14 cellular contexts compared by ENCODE assay signal in the genomic region with DNA sequence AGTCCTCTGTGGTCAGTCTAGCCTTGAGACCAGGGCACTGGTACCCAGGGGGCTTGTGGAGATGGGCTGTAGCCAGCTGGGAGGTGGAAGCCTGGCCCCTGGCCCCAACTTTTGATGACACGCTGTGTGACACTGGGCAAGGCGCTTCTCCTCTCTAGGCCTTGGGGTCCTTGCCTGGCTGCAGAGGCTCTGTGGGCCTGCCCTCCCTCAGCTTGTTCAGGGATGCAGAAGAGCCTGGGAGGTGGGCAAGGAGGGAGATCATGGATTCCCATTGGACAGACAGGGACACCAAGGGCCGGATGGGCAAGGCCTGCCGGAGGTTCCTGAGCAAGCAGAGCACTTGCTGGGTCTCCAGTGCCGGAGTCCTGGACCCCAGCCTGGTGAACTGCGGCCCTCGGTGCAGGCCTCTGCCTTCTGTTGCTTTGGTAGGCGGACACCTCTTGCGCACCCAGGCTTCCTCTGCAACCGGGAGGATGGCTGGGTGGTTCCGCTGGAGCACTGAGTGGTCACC. TPM values are rescaled to one million over a fixed set of nuclear protein-coding genes. Genes with fewer than 3 reads are reported as not detected.
DNase-seq lines count a peak whose midpoint lies in the region; ATAC-seq and TF ChIP-seq lines count a peak whose summit lies in the region.
"Had no signal": no experiment of that assay in that cellular context is flagged by ENCODE, and none has a peak within 500 bp of the region (broad histone marks: within the 10 kb centered on the region; RNA-seq: fewer than 3 reads in every experiment).

No MANE protein-coding gene starts in this region.

- no peak for ATAC-seq in stimulated activated memory B cell treated with anti-CD40 and anti-IgM and Interleukin-4, amounts not matched to agents 10 μg/mL and 1 μg/mL and 100 μg/mL, for 72 hours
- ATAC-seq in HG02623 (IDR thresholded peaks at IDR 0.05; ENCODE audit: unreplicated experiment), result no peak

- H3K27me3 ChIP-seq in ascending aorta (no peaks in the 10 kb centered on the region), mesenchymal stem cell (ENCODE audit: control insufficient read depth in 1 of 2, insufficient read depth in 1 of 2, low read length in 2 of 2) (no peaks in the 10 kb centered on the region)
- H3K27me3 ChIP-seq: neutrophil had no signal

- H4K8ac ChIP-seq in mesenchymal stem cell (ENCODE audit: low read length), result peak overlapping the region; percentile 77

- peaks cover 0 to 15% of the 10 kb centered on the region in 2 donors for H3K36me3 ChIP-seq in ascending aorta
- H3K36me3 ChIP-seq in mesenchymal stem cell (ENCODE audit: control insufficient read depth in 1 of 2, insufficient read depth in 2 of 2, low read depth in 1 of 2, low read length in 2 of 2), result peaks cover 15 to 16% of the 10 kb centered on the region in 2 experiments

- no peak overlapping the region for H3K4ac ChIP-seq in mesenchymal stem cell (ENCODE audit: low read depth in 1 of 2, low read length in 2 of 2)

- H2BK15ac ChIP-seq in mesenchymal stem cell (ENCODE audit: low read depth, poor library complexity, severe bottlenecking), result peak overlapping the region; percentile 74

- DNase-seq in T-helper 2 cell treated with Interferon-gamma antibody and Interleukin-4, amounts not matched to agents 5 μg/mL and 100 μg/mL, for 36 hours (ENCODE audit: low spot score), result no peak
- DNase-seq in T-helper 2 cell (no peak), ascending aorta (ENCODE audit: low spot score in 2 of 2) (peak in 1 of 2 donors; percentile 64), mesenchymal stem cell (no peak), SHP77 (lab: John Stamatoyannopoulos, UW) (no peak)
- no peak for DNase-seq in stimulated activated CD4-positive, alpha-beta T cell treated with anti-CD3 and anti-CD28 coated beads, Interleukin-2, amount 100 ng/mL, for 24 hours

- H2BK5ac ChIP-seq in mesenchymal stem cell (ENCODE audit: low read depth, low read length, poor library complexity, severe bottlenecking), result no peak overlapping the region

- peak overlapping the region; percentile 63 for H2AFZ ChIP-seq in mesenchymal stem cell (ENCODE audit: low read depth, low read length)

- H3K9ac ChIP-seq in mesenchymal stem cell (ENCODE audit: low read length), result peak overlapping the region; percentile 94

- H3K4me1 ChIP-seq in ascending aorta (peaks cover 10 to 24% of the 10 kb centered on the region in 2 donors), mesenchymal stem cell (ENCODE audit: control insufficient read depth, insufficient read depth, low read depth, low read length) (peaks cover 23% of the 10 kb centered on the region)

- no peaks in the 10 kb centered on the region for H3K9me3 Mint-ChIP-seq in T-helper 2 cell treated with Interferon-gamma antibody and Interleukin-4, amounts not matched to agents 5 μg/mL and 100 μg/mL, for 36 hours
- H3K9me3 Mint-ChIP-seq in stimulated activated memory B cell treated with anti-CD40 and anti-IgM and Interleukin-4, amounts not matched to agents 10 μg/mL and 1 μg/mL and 100 μg/mL, for 72 hours, result no peaks in the 10 kb centered on the region
- H3K9me3 Mint-ChIP-seq: activated naive CD4-positive, alpha-beta T cell treated with anti-CD3 and anti-CD28 coated beads, Interleukin-2, amount 50 U/mL, for 24 hours; effector memory CD8-positive, alpha-beta T cell had no signal

- 91% methylated on average over 11 of the region's 11 CpGs for WGBS in mesenchymal stem cell

- no peak overlapping the region for H3K18ac ChIP-seq in mesenchymal stem cell (ENCODE audit: low read depth in 1 of 2, low read length in 2 of 2)

- peak overlapping the region; percentile 21 for H3K4me3 Mint-ChIP-seq in T-helper 2 cell treated with Interferon-gamma antibody and Interleukin-4, amounts not matched to agents 5 μg/mL and 100 μg/mL, for 36 hours
- H3K4me3 Mint-ChIP-seq in stimulated activated memory B cell treated with anti-CD40 and anti-IgM and Interleukin-4, amounts not matched to agents 10 μg/mL and 1 μg/mL and 100 μg/mL, for 72 hours, result no peak overlapping the region

- no peaks in the 10 kb centered on the region for H3K9me3 ChIP-seq in ascending aorta
- no peaks in the 10 kb centered on the region for H3K9me3 ChIP-seq in mesenchymal stem cell (ENCODE audit: control insufficient read depth, low read length)
- H3K9me3 ChIP-seq: neutrophil had no signal

- peaks cover 2% of the 10 kb centered on the region for H3K36me3 Mint-ChIP-seq in T-helper 2 cell treated with Interferon-gamma antibody and Interleukin-4, amounts not matched to agents 5 μg/mL and 100 μg/mL, for 36 hours (ENCODE audit: low read depth)
- peaks cover 7% of the 10 kb centered on the region for H3K36me3 Mint-ChIP-seq in stimulated activated memory B cell treated with anti-CD40 and anti-IgM and Interleukin-4, amounts not matched to agents 10 μg/mL and 1 μg/mL and 100 μg/mL, for 72 hours
- H3K36me3 Mint-ChIP-seq: activated naive CD4-positive, alpha-beta T cell treated with anti-CD3 and anti-CD28 coated beads, Interleukin-2, amount 50 U/mL, for 24 hours had no signal

- H2AK5ac ChIP-seq in mesenchymal stem cell (ENCODE audit: low read length, severe bottlenecking), result peak overlapping the region; percentile 65

- H3K79me1 ChIP-seq in mesenchymal stem cell (replicated peaks; ENCODE audit: low read length, poor library complexity, severe bottlenecking), result peaks cover 18% of the 10 kb centered on the region

- H3K14ac ChIP-seq in mesenchymal stem cell (ENCODE audit: low read length in 2 of 2), result no peak overlapping the region

- H2BK12ac ChIP-seq in mesenchymal stem cell (ENCODE audit: low read length in 2 of 2), result peak overlapping the region; percentile 0 to 65

- H3K4me2 ChIP-seq in mesenchymal stem cell (ENCODE audit: low read length, poor library complexity, severe bottlenecking), result no peak overlapping the region

- intact Hi-C loops in ascending aorta (cut with DNase I), result loop anchor here (5.0 kb wide), 1 partner anchor 49 kb away; a partner anchor contains a TSS

- H3K4me3 ChIP-seq in ascending aorta (peak overlapping the region in 1 of 2 donors; percentile 91), mesenchymal stem cell (ENCODE audit: insufficient read depth in 1 of 2, low read depth in 1 of 2, low read length in 2 of 2) (no peak overlapping the region)

- TF ChIP-seq CTCF in ascending aorta (IDR thresholded peaks at IDR 0.05), result no peak

- H3K4me1 Mint-ChIP-seq in T-helper 2 cell treated with Interferon-gamma antibody and Interleukin-4, amounts not matched to agents 5 μg/mL and 100 μg/mL, for 36 hours (ENCODE audit: low read depth), result peaks cover 7% of the 10 kb centered on the region
- peaks cover 33% of the 10 kb centered on the region for H3K4me1 Mint-ChIP-seq in stimulated activated memory B cell treated with anti-CD40 and anti-IgM and Interleukin-4, amounts not matched to agents 10 μg/mL and 1 μg/mL and 100 μg/mL, for 72 hours

- H3K27ac ChIP-seq in ascending aorta, result peak overlapping the region; percentile 89 to 96
- no peak overlapping the region for H3K27ac ChIP-seq in mesenchymal stem cell (ENCODE audit: low read length, poor library complexity, severe bottlenecking)

- no peaks in the 10 kb centered on the region for H3K27me3 Mint-ChIP-seq in T-helper 2 cell treated with Interferon-gamma antibody and Interleukin-4, amounts not matched to agents 5 μg/mL and 100 μg/mL, for 36 hours (ENCODE audit: low read depth)
- H3K27me3 Mint-ChIP-seq in stimulated activated memory B cell treated with anti-CD40 and anti-IgM and Interleukin-4, amounts not matched to agents 10 μg/mL and 1 μg/mL and 100 μg/mL, for 72 hours, result no peaks in the 10 kb centered on the region
- H3K27me3 Mint-ChIP-seq: activated naive CD4-positive, alpha-beta T cell treated with anti-CD3 and anti-CD28 coated beads, Interleukin-2, amount 50 U/mL, for 24 hours; effector memory CD8-positive, alpha-beta T cell had no signal

- H4K91ac ChIP-seq in mesenchymal stem cell (ENCODE audit: low read length), result peak overlapping the region; percentile 78

- peak overlapping the region; percentile 36 for H3K27ac Mint-ChIP-seq in T-helper 2 cell treated with Interferon-gamma antibody and Interleukin-4, amounts not matched to agents 5 μg/mL and 100 μg/mL, for 36 hours
- H3K27ac Mint-ChIP-seq in stimulated activated memory B cell treated with anti-CD40 and anti-IgM and Interleukin-4, amounts not matched to agents 10 μg/mL and 1 μg/mL and 100 μg/mL, for 72 hours, result peak overlapping the region; percentile 44

- no peak overlapping the region for H2BK120ac ChIP-seq in mesenchymal stem cell (ENCODE audit: low read depth, low read length)

- no peak overlapping the region for H3K23ac ChIP-seq in mesenchymal stem cell (ENCODE audit: low read length in 2 of 2)

RNA-seq across cellular contexts. Expression of a gene that starts 1.3 kb away (rescaled TPM):
- 115 TPM for total RNA-seq in ascending aorta
- polyA plus RNA-seq in mesenchymal stem cell (2013, experiment 1 of 2), result 16.6 TPM
- polyA plus RNA-seq in mesenchymal stem cell (2013, experiment 2 of 2), result 15.1 TPM

RNA-seq across cellular contexts. Expression of a gene that starts 6.2 kb away (rescaled TPM):
- 39.5 TPM for total RNA-seq in ascending aorta
- polyA plus RNA-seq in mesenchymal stem cell (2013, experiment 1 of 2), result 6.2 TPM
- 6.0 TPM for polyA plus RNA-seq in mesenchymal stem cell (2013, experiment 2 of 2)

RNA-seq across cellular contexts. Expression of a gene that starts 12.5 kb away (rescaled TPM):
- total RNA-seq in ascending aorta, result not detected
- not detected for polyA plus RNA-seq in mesenchymal stem cell (2013, experiment 1 of 2)
- not detected for polyA plus RNA-seq in mesenchymal stem cell (2013, experiment 2 of 2)
- total RNA-seq: A673, RPMI7951, ureter had no signal

RNA-seq across cellular contexts. Expression of a gene that starts 44.8 kb away (rescaled TPM):
- 216 TPM for total RNA-seq in ascending aorta
- polyA plus RNA-seq in mesenchymal stem cell (2013, experiment 1 of 2), result 57.6 TPM
- 57.2 TPM for polyA plus RNA-seq in mesenchymal stem cell (2013, experiment 2 of 2)

RNA-seq across cellular contexts. Expression of a gene that starts 48.7 kb away (rescaled TPM):
- total RNA-seq in ascending aorta, result not detected
- polyA plus RNA-seq in mesenchymal stem cell (2013, experiment 1 of 2), result not detected
- polyA plus RNA-seq in mesenchymal stem cell (2013, experiment 2 of 2), result not detected
- total RNA-seq: A673, RPMI7951, ureter had no signal
